Comparison of ENCODE assay signal across 9 cellular contexts in the genomic region with DNA sequence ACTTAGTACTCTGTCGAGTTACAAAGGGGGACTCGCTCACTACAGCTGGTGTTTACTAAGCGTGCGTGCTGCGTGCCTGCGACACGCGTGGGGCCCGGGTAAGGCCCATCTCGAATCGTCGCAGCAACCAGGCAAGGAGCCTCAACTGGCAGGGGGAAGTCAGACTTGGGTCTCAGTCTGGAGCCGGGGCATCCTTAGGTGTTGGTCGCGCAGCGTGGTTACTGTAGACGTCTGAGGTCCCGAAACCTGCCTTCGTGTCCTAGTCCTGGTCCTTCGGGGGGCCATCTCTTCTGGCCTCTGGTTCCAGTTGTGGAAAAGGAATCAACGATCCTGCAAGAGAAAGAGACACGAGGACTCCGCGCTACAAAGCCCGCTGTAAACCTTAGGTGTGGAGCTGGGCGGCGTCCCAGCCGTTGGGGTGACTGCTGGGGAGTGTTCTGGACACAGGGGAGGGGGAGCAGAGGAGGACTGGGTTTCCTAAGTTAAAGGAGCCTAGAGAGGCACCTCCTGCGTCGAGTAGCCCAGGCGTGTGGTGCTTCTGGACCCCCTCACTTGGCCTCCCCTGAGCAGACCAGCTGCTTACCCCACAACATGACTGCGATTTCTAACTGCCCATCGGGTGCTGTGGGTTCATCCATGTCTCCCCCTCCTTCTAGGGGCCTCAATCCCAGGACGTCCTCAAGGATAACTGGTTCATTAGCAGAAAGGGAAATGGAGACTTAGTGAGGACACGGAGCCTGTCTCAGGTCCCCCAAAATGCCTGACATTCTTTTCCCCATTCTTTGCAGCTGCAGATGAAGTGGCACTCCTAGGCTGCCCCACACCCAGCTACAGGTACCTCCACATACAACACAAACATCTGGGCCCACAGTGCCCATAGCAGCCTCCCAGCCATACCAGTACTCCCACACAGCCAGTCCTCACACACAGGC. TPM values are rescaled to one million over a fixed set of nuclear protein-coding genes. Genes with fewer than 3 reads are reported as not detected.
DNase-seq lines count a peak whose midpoint lies in the region; ATAC-seq and TF ChIP-seq lines count a peak whose summit lies in the region.
"Had no signal": no experiment of that assay in that cellular context is flagged by ENCODE, and none has a peak within 500 bp of the region (broad histone marks: within the 10 kb centered on the region; RNA-seq: fewer than 3 reads in every experiment).

No MANE protein-coding gene starts in this region.

- H3K4me1 ChIP-seq in BLaER1 treated with 17β-estradiol and CSF1 and Interleukin-3, amounts not matched to agents 10 nM and 100 nM, result peaks cover 36 to 63% (median 57%) of the 10 kb centered on the region in 10 experiments
- H3K4me1 ChIP-seq in Peyer's patch (peaks cover 0 to 51% (median 33%) of the 10 kb centered on the region in 4 donors), ovary (ENCODE audit: insufficient read depth) (peaks cover 12% of the 10 kb centered on the region)

- no peak for TF ChIP-seq POLR2A in Peyer's patch (IDR thresholded peaks at IDR 0.05)
- no peak for TF ChIP-seq POLR2A in ovary (IDR thresholded peaks at IDR 0.05)
- TF ChIP-seq POLR2A in lower leg skin (IDR thresholded peaks at IDR 0.05), result no peak

- intact Hi-C loops in ovary (cut with DNase I), result loop anchor here in 1 of 4 donors (2.0 kb wide), 1 partner anchor 24 kb away; no protein-coding TSS in a partner anchor
- intact Hi-C loops in lower leg skin (cut with DNase I; ENCODE audit: low total_unique reads), result no loop called here

- DNase-seq in Peyer's patch (no peak), fibroblast of villous mesenchyme (ENCODE audit: low read depth) (no peak), ovary (no peak), NCI-H128 (lab: John Stamatoyannopoulos, UW; ENCODE audit: unreplicated experiment) (no peak), lower leg skin (ENCODE audit: low spot score in 2 of 2) (no peak)
- DNase-seq in NK-92 treated with Interleukin-12 subunit alpha and Interleukin-12 subunit beta, amount 100 ng/mL, for 24 hours (lab: John Stamatoyannopoulos, UW), result no peak
- DNase-seq: Karpas-422 had no signal

- peak overlapping the region in 5 of 11 experiments; percentile 9 to 58 (median 43); a peak in 6 of 22 replicates for H3K9ac ChIP-seq in BLaER1 treated with 17β-estradiol and CSF1 and Interleukin-3, amounts not matched to agents 10 nM and 100 nM

- WGBS in ovary, 3 donors, result 10 to 14% (median 13%) methylated on average over 35 of the region's 35 CpGs
- WGBS in lower leg skin, 2 donors, result 32 to 33% methylated on average over 27 to 34 of the region's 35 CpGs

- TF ChIP-seq CTCF in Peyer's patch (IDR thresholded peaks at IDR 0.05) (no peak), fibroblast of villous mesenchyme (IDR thresholded peaks at IDR 0.05; ENCODE audit: insufficient read depth, low read depth, low read length) (no peak), ovary (IDR thresholded peaks at IDR 0.05) (no peak), lower leg skin (IDR thresholded peaks at IDR 0.05) (no peak)

- no peak overlapping the region for H3K27ac ChIP-seq in BLaER1 treated with 17β-estradiol and CSF1 and Interleukin-3, amounts not matched to agents 10 nM and 100 nM
- H3K27ac ChIP-seq in Peyer's patch (peak overlapping the region in 1 of 4 donors; percentile 25), ovary (no peak overlapping the region)

- no peaks in the 10 kb centered on the region; a peak in 1 of 22 replicates for H3K9me3 ChIP-seq in BLaER1 treated with 17β-estradiol and CSF1 and Interleukin-3, amounts not matched to agents 10 nM and 100 nM (replicated peaks in 1 of 11)
- no peaks in the 10 kb centered on the region for H3K9me3 ChIP-seq in Peyer's patch
- H3K9me3 ChIP-seq in ovary, result no peaks in the 10 kb centered on the region

- peak overlapping the region; percentile 91 to 100 (median 99) for H3K4me2 ChIP-seq in BLaER1 treated with 17β-estradiol and CSF1 and Interleukin-3, amounts not matched to agents 10 nM and 100 nM

- peak overlapping the region; percentile 47 to 71 (median 64) for H3K4me3 ChIP-seq in BLaER1 treated with 17β-estradiol and CSF1 and Interleukin-3, amounts not matched to agents 10 nM and 100 nM
- H3K4me3 ChIP-seq in Peyer's patch, result peak overlapping the region; percentile 47 to 69 (median 64)
- peak overlapping the region; percentile 39 for H3K4me3 ChIP-seq in fibroblast of villous mesenchyme (ENCODE audit: low read depth, low read length)
- H3K4me3 ChIP-seq in ovary, result peak overlapping the region; percentile 31
- no peak overlapping the region for H3K4me3 ChIP-seq in lower leg skin (ENCODE audit: low read depth, poor library complexity, severe bottlenecking)

- no peak for ATAC-seq in HG02970 (IDR thresholded peaks at IDR 0.05; ENCODE audit: low FRiP score, unreplicated experiment)

- no peak for TF ChIP-seq EP300 in ovary (IDR thresholded peaks at IDR 0.05)

- no peaks in the 10 kb centered on the region for H3K36me3 ChIP-seq in BLaER1 treated with 17β-estradiol and CSF1 and Interleukin-3, amounts not matched to agents 10 nM and 100 nM
- H3K36me3 ChIP-seq in Peyer's patch (no peaks in the 10 kb centered on the region), ovary (no peaks in the 10 kb centered on the region)

- H4K20me1 ChIP-seq in BLaER1 treated with 17β-estradiol and CSF1 and Interleukin-3, amounts not matched to agents 10 nM and 100 nM, result peaks cover 0 to 57% (median 43%) of the 10 kb centered on the region in 11 experiments; a peak in 16 of 22 replicates

- peaks cover 73 to 84% (median 77%) of the 10 kb centered on the region in 11 experiments for H3K27me3 ChIP-seq in BLaER1 treated with 17β-estradiol and CSF1 and Interleukin-3, amounts not matched to agents 10 nM and 100 nM
- H3K27me3 ChIP-seq in Peyer's patch (peaks cover 0 to 10% of the 10 kb centered on the region in 2 donors), ovary (no peaks in the 10 kb centered on the region)

RNA-seq across cellular contexts. Expression of a gene that starts 4.9 kb away (rescaled TPM):
- 1 to 10 TPM; 6.6 to 7.5 (median 6.9) TPM for total RNA-seq in Peyer's patch
- under 0.01 TPM in 1 of 2 replicates, not detected in the other for total RNA-seq in fibroblast of villous mesenchyme
- 10 to 100 TPM in 1 of 7 donors, 1 to 10 TPM in 6; 2.2 to 16.4 (median 5.0) TPM for total RNA-seq in ovary
- 1 to 10 TPM; 1.1 to 1.9 TPM for polyA plus RNA-seq in ovary
- 10 to 100 TPM in 1 of 4 donors, 1 to 10 TPM in 3; 4.2 to 11.4 (median 7.4) TPM for total RNA-seq in lower leg skin
